Comparison of ENCODE assay signal across 1 cellular context in the genomic region with DNA sequence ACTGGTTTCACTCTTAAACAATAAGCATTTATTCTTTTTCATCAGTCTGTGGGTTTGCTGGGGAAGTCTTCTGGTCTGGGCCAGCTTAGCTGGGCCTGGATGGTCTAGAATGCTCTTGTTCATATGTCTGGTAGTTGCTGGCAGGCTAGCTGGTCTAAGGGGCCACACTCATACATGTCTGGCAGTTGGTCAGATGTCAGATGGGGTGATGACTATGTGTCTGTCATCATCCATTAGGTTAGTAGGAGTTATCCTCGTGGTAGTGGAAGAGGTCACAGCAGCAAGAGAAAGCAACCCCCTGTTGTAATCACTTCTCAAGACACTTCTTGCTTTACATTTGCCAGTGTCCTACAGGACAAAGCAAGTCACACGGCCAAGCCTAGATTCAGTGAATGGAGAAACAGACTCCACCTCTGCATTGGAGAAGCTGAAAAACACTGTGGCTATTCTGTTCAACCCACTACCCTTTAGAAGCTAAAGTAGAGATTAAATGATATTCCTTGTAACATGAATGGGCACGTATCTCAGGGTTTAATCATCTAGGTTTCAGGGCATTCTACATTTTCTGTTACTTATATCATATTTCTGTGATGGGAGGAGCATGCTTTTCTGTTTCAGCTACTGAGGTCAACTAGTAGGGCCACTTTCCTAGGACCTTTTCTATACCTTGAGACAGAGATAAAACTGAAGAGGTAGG.
TF ChIP-seq lines count a peak whose summit lies in the region.

No MANE protein-coding gene starts in this region.

TF ChIP-seq in K562, 482 proteins besides CTCF, POLR2A, EP300 and RAD21:
- TF ChIP-seq PYGO2 (tag; IDR thresholded peaks at IDR 0.05) (no peak), NR2C2 (CRISPR knock-in tag; IDR thresholded peaks at IDR 0.05) (no peak), NR2C2 (tag; IDR thresholded peaks at IDR 0.05) (peak; percentile 59; the same call in 1 of the 2 replicates), ZNF766 (CRISPR knock-in tag; conservative IDR thresholded peaks at IDR 0.05) (0 out of 2 replicates have a peak, but pooled peaks have one; percentile 21), PTBP1 (IDR thresholded peaks at IDR 0.05; ENCODE audit: low read depth, low read length) (no peak), EHMT2 (IDR thresholded peaks at IDR 0.05) (no peak), MEIS2 (IDR thresholded peaks at IDR 0.05; ENCODE audit: partially characterized antibody) (peak; percentile 84), CTBP1 (IDR thresholded peaks at IDR 0.05; ENCODE audit: borderline replicate concordance) (0 out of 2 replicates have a peak, but pooled peaks have one; percentile 20), MTA2 (IDR thresholded peaks at IDR 0.05; ENCODE audit: low read depth) (no peak), BMI1 (IDR thresholded peaks at IDR 0.05; ENCODE audit: low read length) (no peak), NFRKB (IDR thresholded peaks at IDR 0.05; ENCODE audit: low read depth) (no peak), ZNF586 (CRISPR knock-in tag; conservative IDR thresholded peaks at IDR 0.05) (no peak), POLR2AphosphoS2 (IDR thresholded peaks at IDR 0.05; ENCODE audit: low read length) (no peak), CEBPG (CRISPR knock-in tag; IDR thresholded peaks at IDR 0.05) (no peak), CEBPG (tag; conservative IDR thresholded peaks at IDR 0.05 in 1 of 2, IDR thresholded peaks at IDR 0.05 in 1 of 2) (0 out of 4 replicates have a peak, but pooled peaks of 1 of the 2 experiments have one; percentile 41), NFE2L1 (tag; IDR thresholded peaks at IDR 0.05; ENCODE audit: borderline replicate concordance, low read depth) (no peak), FOSL1 (tag; conservative IDR thresholded peaks at IDR 0.05) (peak; percentile 55), SMAD4 (CRISPR knock-in tag; conservative IDR thresholded peaks at IDR 0.05) (0 out of 2 replicates have a peak, but pooled peaks have one; percentile 20), SAP30 (IDR thresholded peaks at IDR 0.05; ENCODE audit: borderline replicate concordance, insufficient read depth, low read depth, low read length, poor library complexity, severe bottlenecking) (no peak), NCOA2 (IDR thresholded peaks at IDR 0.05; ENCODE audit: partially characterized antibody in 2 of 2) (no peak), JUND (IDR thresholded peaks at IDR 0.05; ENCODE audit: borderline replicate concordance, low read depth, low read length) (peak; percentile 27; the same call in 1 of the 2 replicates), JUND (tag; IDR thresholded peaks at IDR 0.05; ENCODE audit: borderline replicate concordance, low read depth, low read length) (no peak), BDP1 (IDR thresholded peaks at IDR 0.05; ENCODE audit: insufficient read depth, insufficient read length) (no peak), PTRF (tag; IDR thresholded peaks at IDR 0.05) (no peak), MTA3 (IDR thresholded peaks at IDR 0.05; ENCODE audit: borderline replicate concordance) (no peak)
- TF ChIP-seq, protein P1, sequence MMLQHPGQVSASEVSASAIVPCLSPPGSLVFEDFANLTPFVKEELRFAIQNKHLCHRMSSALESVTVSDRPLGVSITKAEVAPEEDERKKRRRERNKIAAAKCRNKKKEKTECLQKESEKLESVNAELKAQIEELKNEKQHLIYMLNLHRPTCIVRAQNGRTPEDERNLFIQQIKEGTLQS (IDR thresholded peaks at IDR 0.05): peak; percentile 51; the same call in 1 of the 2 replicates
- TF ChIP-seq, protein P1 (CRISPR knock-in tag; conservative IDR thresholded peaks at IDR 0.05): no peak
- TF ChIP-seq, protein P2, sequence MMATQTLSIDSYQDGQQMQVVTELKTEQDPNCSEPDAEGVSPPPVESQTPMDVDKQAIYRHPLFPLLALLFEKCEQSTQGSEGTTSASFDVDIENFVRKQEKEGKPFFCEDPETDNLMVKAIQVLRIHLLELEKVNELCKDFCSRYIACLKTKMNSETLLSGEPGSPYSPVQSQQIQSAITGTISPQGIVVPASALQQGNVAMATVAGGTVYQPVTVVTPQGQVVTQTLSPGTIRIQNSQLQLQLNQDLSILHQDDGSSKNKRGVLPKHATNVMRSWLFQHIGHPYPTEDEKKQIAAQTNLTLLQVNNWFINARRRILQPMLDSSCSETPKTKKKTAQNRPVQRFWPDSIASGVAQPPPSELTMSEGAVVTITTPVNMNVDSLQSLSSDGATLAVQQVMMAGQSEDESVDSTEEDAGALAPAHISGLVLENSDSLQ (IDR thresholded peaks at IDR 0.05): peak; percentile 75
- TF ChIP-seq, protein P3, sequence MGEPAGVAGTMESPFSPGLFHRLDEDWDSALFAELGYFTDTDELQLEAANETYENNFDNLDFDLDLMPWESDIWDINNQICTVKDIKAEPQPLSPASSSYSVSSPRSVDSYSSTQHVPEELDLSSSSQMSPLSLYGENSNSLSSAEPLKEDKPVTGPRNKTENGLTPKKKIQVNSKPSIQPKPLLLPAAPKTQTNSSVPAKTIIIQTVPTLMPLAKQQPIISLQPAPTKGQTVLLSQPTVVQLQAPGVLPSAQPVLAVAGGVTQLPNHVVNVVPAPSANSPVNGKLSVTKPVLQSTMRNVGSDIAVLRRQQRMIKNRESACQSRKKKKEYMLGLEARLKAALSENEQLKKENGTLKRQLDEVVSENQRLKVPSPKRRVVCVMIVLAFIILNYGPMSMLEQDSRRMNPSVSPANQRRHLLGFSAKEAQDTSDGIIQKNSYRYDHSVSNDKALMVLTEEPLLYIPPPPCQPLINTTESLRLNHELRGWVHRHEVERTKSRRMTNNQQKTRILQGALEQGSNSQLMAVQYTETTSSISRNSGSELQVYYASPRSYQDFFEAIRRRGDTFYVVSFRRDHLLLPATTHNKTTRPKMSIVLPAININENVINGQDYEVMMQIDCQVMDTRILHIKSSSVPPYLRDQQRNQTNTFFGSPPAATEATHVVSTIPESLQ (CRISPR knock-in tag; IDR thresholded peaks at IDR 0.05): 0 out of 2 replicates have a peak, but pooled peaks have one; percentile 22
- TF ChIP-seq, protein P4, sequence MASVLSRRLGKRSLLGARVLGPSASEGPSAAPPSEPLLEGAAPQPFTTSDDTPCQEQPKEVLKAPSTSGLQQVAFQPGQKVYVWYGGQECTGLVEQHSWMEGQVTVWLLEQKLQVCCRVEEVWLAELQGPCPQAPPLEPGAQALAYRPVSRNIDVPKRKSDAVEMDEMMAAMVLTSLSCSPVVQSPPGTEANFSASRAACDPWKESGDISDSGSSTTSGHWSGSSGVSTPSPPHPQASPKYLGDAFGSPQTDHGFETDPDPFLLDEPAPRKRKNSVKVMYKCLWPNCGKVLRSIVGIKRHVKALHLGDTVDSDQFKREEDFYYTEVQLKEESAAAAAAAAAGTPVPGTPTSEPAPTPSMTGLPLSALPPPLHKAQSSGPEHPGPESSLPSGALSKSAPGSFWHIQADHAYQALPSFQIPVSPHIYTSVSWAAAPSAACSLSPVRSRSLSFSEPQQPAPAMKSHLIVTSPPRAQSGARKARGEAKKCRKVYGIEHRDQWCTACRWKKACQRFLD (CRISPR knock-in tag; IDR thresholded peaks at IDR 0.05): no peak
- TF ChIP-seq, protein P5, sequence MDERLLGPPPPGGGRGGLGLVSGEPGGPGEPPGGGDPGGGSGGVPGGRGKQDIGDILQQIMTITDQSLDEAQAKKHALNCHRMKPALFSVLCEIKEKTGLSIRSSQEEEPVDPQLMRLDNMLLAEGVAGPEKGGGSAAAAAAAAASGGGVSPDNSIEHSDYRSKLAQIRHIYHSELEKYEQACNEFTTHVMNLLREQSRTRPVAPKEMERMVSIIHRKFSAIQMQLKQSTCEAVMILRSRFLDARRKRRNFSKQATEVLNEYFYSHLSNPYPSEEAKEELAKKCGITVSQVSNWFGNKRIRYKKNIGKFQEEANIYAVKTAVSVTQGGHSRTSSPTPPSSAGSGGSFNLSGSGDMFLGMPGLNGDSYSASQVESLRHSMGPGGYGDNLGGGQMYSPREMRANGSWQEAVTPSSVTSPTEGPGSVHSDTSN (CRISPR knock-in tag; IDR thresholded peaks at IDR 0.05; ENCODE audit: low read depth): no peak
- TF ChIP-seq, protein P5 (tag; conservative IDR thresholded peaks at IDR 0.05; ENCODE audit: low read depth): peak; percentile 72
- TF ChIP-seq, protein P6, sequence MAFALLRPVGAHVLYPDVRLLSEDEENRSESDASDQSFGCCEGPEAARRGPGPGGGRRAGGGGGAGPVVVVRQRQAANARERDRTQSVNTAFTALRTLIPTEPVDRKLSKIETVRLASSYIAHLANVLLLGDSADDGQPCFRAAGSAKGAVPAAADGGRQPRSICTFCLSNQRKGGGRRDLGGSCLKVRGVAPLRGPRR (CRISPR knock-in tag; IDR thresholded peaks at IDR 0.05): no peak
- TF ChIP-seq, protein P7, sequence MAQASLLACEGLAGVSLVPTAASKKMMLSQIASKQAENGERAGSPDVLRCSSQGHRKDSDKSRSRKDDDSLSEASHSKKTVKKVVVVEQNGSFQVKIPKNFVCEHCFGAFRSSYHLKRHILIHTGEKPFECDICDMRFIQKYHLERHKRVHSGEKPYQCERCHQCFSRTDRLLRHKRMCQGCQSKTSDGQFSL (CRISPR knock-in tag; IDR thresholded peaks at IDR 0.05): no peak
- TF ChIP-seq, protein P7 (tag; IDR thresholded peaks at IDR 0.05): no peak
